8 cellular contexts compared by ENCODE assay signal in the genomic region with DNA sequence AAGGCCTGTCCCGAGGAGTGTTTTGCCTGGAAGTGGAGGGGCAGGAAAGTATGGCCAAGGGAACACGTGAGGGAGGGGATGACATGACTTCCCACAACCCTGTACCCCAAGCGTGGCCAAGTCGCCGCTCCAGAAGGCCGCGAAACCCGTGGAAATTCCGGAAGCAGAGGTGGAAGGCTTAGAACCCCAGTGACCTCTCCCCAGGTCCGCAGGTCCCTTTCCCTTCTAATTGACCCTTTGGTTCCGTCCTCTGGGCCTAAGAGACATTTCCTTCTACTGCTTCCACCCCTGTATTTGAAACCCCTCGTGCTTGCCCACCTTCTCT. TPM values are rescaled to one million over a fixed set of nuclear protein-coding genes. Genes with fewer than 3 reads are reported as not detected.
DNase-seq lines count a peak whose midpoint lies in the region; ATAC-seq, FAIRE-seq and TF ChIP-seq lines count a peak whose summit lies in the region.

No MANE protein-coding gene starts in this region.

- no peak for TF ChIP-seq RAD21 in IMR-90 (IDR thresholded peaks at IDR 0.05; ENCODE audit: low read length)

- no TSS peak for BruUV-seq in IMR-90 (replicated peaks; lab: Mats Ljungman, UMichigan)

- peak overlapping the region; percentile 29 for H2AK9ac ChIP-seq in IMR-90 (replicated peaks; ENCODE audit: low read depth, low read length, poor library complexity)

- TF ChIP-seq CTCF in IMR-90 (conservative IDR thresholded peaks at IDR 0.05; ENCODE audit: low read depth, low read length) (no peak), kidney (IDR thresholded peaks at IDR 0.05; ENCODE audit: borderline replicate concordance, extremely low read depth, insufficient read depth) (no peak)

- H2BK15ac ChIP-seq in IMR-90 (ENCODE audit: low read depth, low read length) = peak overlapping the region; percentile 27; the same call in 2 of the 3 replicates

- peak overlapping the region; percentile 54 for H3K14ac ChIP-seq in IMR-90 (replicated peaks; ENCODE audit: low read depth, low read length)

- no peak overlapping the region for H3K56ac ChIP-seq in IMR-90 (ENCODE audit: extremely low read depth, insufficient read depth, low read length)

- H3K4me2 ChIP-seq in IMR-90 (ENCODE audit: low read depth, low read length) = peak overlapping the region; percentile 58

- peaks cover 9 to 24% of the 10 kb centered on the region in 2 experiments; a peak in 3 of 4 replicates for H3K79me1 ChIP-seq in IMR-90 (ENCODE audit: low read depth in 1 of 2, low read length in 2 of 2)

- peak overlapping the region; percentile 64 for H2BK120ac ChIP-seq in IMR-90 (ENCODE audit: low read depth, low read length)

- CTCF ChIA-PET in IMR-90 (lab: Yijun Ruan, JAX) = interaction anchor here (0.6 kb wide), 1 partner anchor 72 kb away, joined by 8 read pairs; no protein-coding TSS in a partner anchor

- H3K4me1 ChIP-seq in IMR-90 (ENCODE audit: control insufficient read depth, insufficient read depth, low read length) (peaks cover 6% of the 10 kb centered on the region), adipocyte (ENCODE audit: control insufficient read depth, insufficient read depth, low read length) (peaks cover 31% of the 10 kb centered on the region), kidney (ENCODE audit: control insufficient read depth in 1 of 2, insufficient read depth in 1 of 2, low read depth in 1 of 2, low read length in 2 of 2) (peaks cover 10 to 18% of the 10 kb centered on the region in 2 donors), stomach smooth muscle (ENCODE audit: control insufficient read depth, insufficient read depth, low read length) (peaks cover 12% of the 10 kb centered on the region)

- H2AFZ ChIP-seq in IMR-90 (replicated peaks; ENCODE audit: low read length, poor library complexity) = peak overlapping the region; percentile 92

- peak overlapping the region; percentile 64; the same call in 1 of the 2 replicates for H2AK5ac ChIP-seq in IMR-90 (ENCODE audit: low read depth, low read length)

- H3K27ac ChIP-seq in IMR-90 (ENCODE audit: insufficient read depth, low read length) (peak overlapping the region; percentile 75), kidney (ENCODE audit: low read depth in 2 of 2, low read length in 2 of 2) (peak overlapping the region; percentile 91 to 94), stomach smooth muscle (ENCODE audit: low read length) (peak overlapping the region; percentile 84)

- POLR2A ChIA-PET in IMR-90 (lab: Charles Lee; ENCODE audit: unreplicated experiment) = no interaction called here

- H3K9ac ChIP-seq in IMR-90 (ENCODE audit: low read depth, low read length) (peak overlapping the region; percentile 67), adipocyte (ENCODE audit: low read length) (peak overlapping the region; percentile 94), kidney (ENCODE audit: low read length in 2 of 2) (peak overlapping the region; percentile 37 to 55), stomach smooth muscle (ENCODE audit: low read length in 2 of 2) (peak overlapping the region; percentile 60 to 89)

- TF ChIP-seq POLR2A in IMR-90 (IDR thresholded peaks at IDR 0.05; ENCODE audit: low read depth, low read length) = no peak

- 0 out of 2 replicates have a peak overlapping the region, but pooled peaks have one; percentile 49 for H3K23ac ChIP-seq in IMR-90 (ENCODE audit: low read depth, low read length)

- in situ Hi-C loops in IMR-90 (cut with MboI; ENCODE audit: low sequenced_read_pairs) = no loop called here

- H3K36me3 ChIP-seq in IMR-90 (ENCODE audit: control insufficient read depth, insufficient read depth, low read length) (peaks cover under 1% of the 10 kb centered on the region; the same call in 1 of the 2 replicates), adipocyte (ENCODE audit: control insufficient read depth, insufficient read depth, low read length, severe bottlenecking) (no peaks in the 10 kb centered on the region), kidney (ENCODE audit: control insufficient read depth in 1 of 2, insufficient read depth in 2 of 2, low read length in 2 of 2) (no peaks in the 10 kb centered on the region), stomach smooth muscle (ENCODE audit: control insufficient read depth in 2 of 2, insufficient read depth in 2 of 2, low read length in 2 of 2) (no peaks in the 10 kb centered on the region)

- H3K4ac ChIP-seq in IMR-90 (ENCODE audit: low read depth, low read length) = peak overlapping the region; percentile 86

- DNase-seq in IMR-90 = no peak
- DNase-seq in adipocyte (ENCODE audit: low read depth) = no peak
- DNase-seq in kidney = no peak
- DNase-seq in Kasumi-1 (lab: John Stamatoyannopoulos, UW) = no peak
- DNase-seq in NCI-H2171 (lab: John Stamatoyannopoulos, UW) = no peak

- H4K8ac ChIP-seq in IMR-90 (ENCODE audit: low read depth in 2 of 2, low read length in 2 of 2) = peak overlapping the region; percentile 92 to 100

- H3K27me3 ChIP-seq in IMR-90 (ENCODE audit: control insufficient read depth, insufficient read depth, low read length) (no peaks in the 10 kb centered on the region), adipocyte (replicated peaks; ENCODE audit: control insufficient read depth, insufficient read depth, low read length) (no peaks in the 10 kb centered on the region), stomach smooth muscle (ENCODE audit: control insufficient read depth in 1 of 2, insufficient read depth in 2 of 2, low read length in 2 of 2) (no peaks in the 10 kb centered on the region)

- no peak overlapping the region for H2BK20ac ChIP-seq in IMR-90 (ENCODE audit: low read depth, low read length)

- dilution Hi-C loops in IMR-90 (cut with HindIII; ENCODE audit: low sequenced_read_pairs, unreplicated experiment) = no loop called here

- peak overlapping the region; percentile 49 for H3K18ac ChIP-seq in IMR-90 (ENCODE audit: low read depth, low read length)

- peak overlapping the region; percentile 25 for H2BK5ac ChIP-seq in IMR-90 (ENCODE audit: low read depth, low read length, poor library complexity, severe bottlenecking)

- peak overlapping the region; percentile 94 for H4K5ac ChIP-seq in IMR-90 (ENCODE audit: low read depth, low read length)

- FAIRE-seq in kidney (lab: Jason Lieb, UNC) = no peak

- H3K4me3 ChIP-seq in IMR-90 (ENCODE audit: insufficient read depth, low read depth, low read length) = peak overlapping the region; percentile 90
- H3K4me3 ChIP-seq in adipocyte (ENCODE audit: low read length) = peak overlapping the region; percentile 94
- peak overlapping the region; percentile 55 to 92 for H3K4me3 ChIP-seq in kidney (ENCODE audit: low read length in 2 of 2)
- peak overlapping the region; percentile 92 to 94 for H3K4me3 ChIP-seq in stomach smooth muscle (ENCODE audit: low read length in 2 of 2)

- peak overlapping the region; percentile 81 for H4K91ac ChIP-seq in IMR-90 (ENCODE audit: insufficient read depth, low read depth, low read length)

- H3K9me3 ChIP-seq in IMR-90 (ENCODE audit: control insufficient read depth, insufficient read depth, low read length) (no peaks in the 10 kb centered on the region), adipocyte (ENCODE audit: control insufficient read depth, low read length) (no peaks in the 10 kb centered on the region), kidney (ENCODE audit: control insufficient read depth in 1 of 2, low read length in 2 of 2) (no peaks in the 10 kb centered on the region), stomach smooth muscle (ENCODE audit: control insufficient read depth in 2 of 2, low read length in 2 of 2) (no peaks in the 10 kb centered on the region)

- 82% methylated on average over 9 of the region's 12 CpGs; no CpG with 5 or more reads in 1 of the 2 experiments for WGBS in IMR-90 (ENCODE audit: extremely low coverage in 2 of 2, insufficient read length in 1 of 2), 2 experiments

- H4K20me1 ChIP-seq in IMR-90 (ENCODE audit: insufficient read depth, low read length) = peaks cover 34% of the 10 kb centered on the region

- intact Hi-C loops in IMR-90 (cut with micrococcal nuclease) (loop anchor here (2.0 kb wide), 2 partner anchors 45 to 219 kb away; no protein-coding TSS in a partner anchor), kidney (cut with DNase I) (no loop called here)

- ATAC-seq in IMR-90 (ENCODE audit: low read depth) (no peak), GM18861 (IDR thresholded peaks at IDR 0.05; ENCODE audit: unreplicated experiment) (no peak), HG03025 (IDR thresholded peaks at IDR 0.05; ENCODE audit: low FRiP score, unreplicated experiment) (no peak)

- peaks cover 16% of the 10 kb centered on the region for H3K9me1 ChIP-seq in IMR-90 (ENCODE audit: insufficient read depth, low read length)

TF ChIP-seq in IMR-90, 13 proteins besides CTCF, POLR2A, EP300 and RAD21 (continues in another document):
- TF ChIP-seq CHD1 (IDR thresholded peaks at IDR 0.05; ENCODE audit: low read depth, low read length) (no peak), BHLHE40 (IDR thresholded peaks at IDR 0.05; ENCODE audit: low read depth, low read length) (no peak), NFE2L2 (IDR thresholded peaks at IDR 0.05; ENCODE audit: low read depth, low read length) (no peak), CEBPB (IDR thresholded peaks at IDR 0.05; ENCODE audit: low read depth, low read length) (no peak), FOS (IDR thresholded peaks at IDR 0.05; ENCODE audit: low read depth, low read length) (no peak)

RNA-seq across cellular contexts. Expression of gene BTBD1, which starts 0.5 kb away (rescaled TPM):
- 78.7 and 90.5 TPM in 2 replicates for total RNA-seq in IMR-90 (2012; rRNA removed)
- 32.8 and 39.3 TPM in 2 replicates for polyA plus RNA-seq in IMR-90 (2012; rRNA removed)
- polyA plus RNA-seq in IMR-90 (2012; cell fraction: cytosol; rRNA removed) = 12.1 and 20.3 TPM in 2 replicates
- 9.5 and 22.4 TPM in 2 replicates for polyA plus RNA-seq in IMR-90 (2012; cell fraction: nucleus; rRNA removed; ENCODE audit: low replicate concordance)
- total RNA-seq in kidney = 52.0 TPM
- 29.1 TPM for polyA plus RNA-seq in kidney (ENCODE audit: insufficient read depth, low read depth, low replicate concordance)

RNA-seq across cellular contexts. Expression of gene TM6SF1, which starts 39.8 kb away (rescaled TPM):
- total RNA-seq in IMR-90 (2012; rRNA removed) (1.6 and 1.9 TPM in 2 replicates), kidney (10.4 TPM)
- polyA plus RNA-seq in IMR-90 (2012; rRNA removed) (1.3 and 1.9 TPM in 2 replicates), kidney (ENCODE audit: insufficient read depth, low read depth, low replicate concordance) (2.6 TPM)
- 1.1 and 1.8 TPM in 2 replicates for polyA plus RNA-seq in IMR-90 (2012; cell fraction: cytosol; rRNA removed)
- 1.1 and 2.5 TPM in 2 replicates for polyA plus RNA-seq in IMR-90 (2012; cell fraction: nucleus; rRNA removed; ENCODE audit: low replicate concordance)

RNA-seq across cellular contexts. Expression of gene C15orf40, which starts 56.2 kb away (rescaled TPM):
- 4.4 and 7.0 TPM in 2 replicates for total RNA-seq in IMR-90 (2012; rRNA removed)
- polyA plus RNA-seq in IMR-90 (2012; rRNA removed) = 10.7 and 12.3 TPM in 2 replicates
- polyA plus RNA-seq in IMR-90 (2012; cell fraction: cytosol; rRNA removed) = 8.1 and 12.8 TPM in 2 replicates
- polyA plus RNA-seq in IMR-90 (2012; cell fraction: nucleus; rRNA removed; ENCODE audit: low replicate concordance) = 6.0 and 8.1 TPM in 2 replicates
- total RNA-seq in kidney = 20.5 TPM
- polyA plus RNA-seq in kidney (ENCODE audit: insufficient read depth, low read depth, low replicate concordance) = 44.1 TPM
